Comparison of ENCODE assay signal across 10 cellular contexts in genomic region chr14:53979747-53980642, GRCh38. TPM values are rescaled to one million over a fixed set of nuclear protein-coding genes. Genes with fewer than 3 reads are reported as not detected.
DNase-seq lines count a peak whose midpoint lies in the region; ATAC-seq and TF ChIP-seq lines count a peak whose summit lies in the region.
"Had no signal": no experiment of that assay in that cellular context is flagged by ENCODE, and none has a peak within 500 bp of the region (broad histone marks: within the 10 kb centered on the region; RNA-seq: fewer than 3 reads in every experiment).

No MANE protein-coding gene starts in this region.

- H3K4me3 ChIP-seq in SJCRH30 (no peak overlapping the region), gastroesophageal sphincter (no peak overlapping the region), trophoblast cell (ENCODE audit: low read depth, low read length) (no peak overlapping the region)

- H3K18ac ChIP-seq in trophoblast cell (ENCODE audit: low read length): no peak overlapping the region

- DNase-seq in GM04503 (ENCODE audit: low read depth) (peak; percentile 77), SJCRH30 (peak; percentile 67 to 69), trophoblast cell (peak in 1 of 2 donors; percentile 17), NCI-H82 (lab: John Stamatoyannopoulos, UW) (no peak)
- DNase-seq: activated CD4-positive, alpha-beta T cell treated with anti-CD3 and anti-CD28 coated beads, Interleukin-2, amount 50 U/mL, for 48 hours; stimulated activated CD4-positive, alpha-beta T cell treated with anti-CD3 and anti-CD28 coated beads, Interleukin-12 subunit alpha, Interleukin-12 subunit beta, amount 100 ng/mL, for 4 hours had no signal

- no peaks in the 10 kb centered on the region for H3K36me3 ChIP-seq in SJCRH30
- H3K36me3 ChIP-seq in gastroesophageal sphincter: no peaks in the 10 kb centered on the region
- H3K36me3 ChIP-seq in trophoblast cell (ENCODE audit: control insufficient read depth in 1 of 2, insufficient read depth in 2 of 2, low read length in 2 of 2): no peaks in the 10 kb centered on the region

- no peak overlapping the region for H2AFZ ChIP-seq in trophoblast cell (ENCODE audit: insufficient read depth, low read length, poor library complexity)

- no peak overlapping the region for H3K14ac ChIP-seq in trophoblast cell (ENCODE audit: low read length)

- no peak overlapping the region for H2BK5ac ChIP-seq in trophoblast cell (ENCODE audit: low read depth, low read length, poor library complexity)

- no peak overlapping the region for H3K4me2 ChIP-seq in trophoblast cell (ENCODE audit: low read length)

- WGBS in gastroesophageal sphincter (ENCODE audit: low coverage in 1 of 2), 2 donors: 78 to 89% methylated on average over 6 to 7 of the region's 7 CpGs
- WGBS in trophoblast cell (ENCODE audit: extremely low coverage, insufficient coverage, insufficient read length): no CpG with 5 or more reads among the region's 7 CpGs

- no peak overlapping the region for H2BK12ac ChIP-seq in trophoblast cell (ENCODE audit: low read length)

- TF ChIP-seq POLR2A in gastroesophageal sphincter (IDR thresholded peaks at IDR 0.05): no peak

- no peak overlapping the region for H2BK120ac ChIP-seq in trophoblast cell (ENCODE audit: insufficient read depth, low read length, poor library complexity)

- no peak overlapping the region for H2AK5ac ChIP-seq in trophoblast cell (ENCODE audit: low read length)

- H3K27ac ChIP-seq in SJCRH30 (no peak overlapping the region), gastroesophageal sphincter (no peak overlapping the region), trophoblast cell (ENCODE audit: low read depth, low read length) (peak overlapping the region; percentile 25)

- H3K27me3 ChIP-seq in SJCRH30 (no peaks in the 10 kb centered on the region), gastroesophageal sphincter (no peaks in the 10 kb centered on the region), trophoblast cell (ENCODE audit: insufficient read depth, low read length) (no peaks in the 10 kb centered on the region)

- H3K9me3 ChIP-seq in SJCRH30 (replicated peaks): peaks cover 7% of the 10 kb centered on the region
- H3K9me3 ChIP-seq in gastroesophageal sphincter: peaks cover 0 to 8% (median 0%) of the 10 kb centered on the region in 3 donors
- H3K9me3 ChIP-seq in trophoblast cell (ENCODE audit: insufficient read depth, low read depth, low read length): peaks cover 2% of the 10 kb centered on the region

- ATAC-seq in gastroesophageal sphincter (peak; percentile 51), GM21717 (IDR thresholded peaks at IDR 0.05; ENCODE audit: unreplicated experiment) (no peak), HG03095 (IDR thresholded peaks at IDR 0.05; ENCODE audit: unreplicated experiment) (no peak), GM21825 (IDR thresholded peaks at IDR 0.05; ENCODE audit: unreplicated experiment) (no peak)

- no peaks in the 10 kb centered on the region for H3K79me2 ChIP-seq in trophoblast cell (ENCODE audit: control insufficient read depth, insufficient read depth, low read length, poor library complexity)

- H3K9ac ChIP-seq in trophoblast cell (ENCODE audit: low read length): no peak overlapping the region

- TF ChIP-seq EP300 in gastroesophageal sphincter (IDR thresholded peaks at IDR 0.05): no peak

- no peak overlapping the region for H4K91ac ChIP-seq in trophoblast cell (ENCODE audit: low read depth, low read length)

- no peak overlapping the region for H3K23ac ChIP-seq in trophoblast cell (ENCODE audit: low read length)

- H3K4me1 ChIP-seq in SJCRH30 (peaks cover 27% of the 10 kb centered on the region), gastroesophageal sphincter (no peaks in the 10 kb centered on the region), trophoblast cell (ENCODE audit: control insufficient read depth in 1 of 2, insufficient read depth in 2 of 2, low read length in 2 of 2) (peaks cover 4 to 13% of the 10 kb centered on the region in 2 experiments)

- TF ChIP-seq CTCF in gastroesophageal sphincter (IDR thresholded peaks at IDR 0.05): no peak

- no peak overlapping the region for H4K8ac ChIP-seq in trophoblast cell (ENCODE audit: low read depth, low read length)

- no peak overlapping the region for H3K4ac ChIP-seq in trophoblast cell (ENCODE audit: low read depth, low read length)

- peaks cover 2% of the 10 kb centered on the region for H3K79me1 ChIP-seq in trophoblast cell (ENCODE audit: low read length)

- no peak overlapping the region for H4K12ac ChIP-seq in trophoblast cell (ENCODE audit: low read depth, low read length)

RNA-seq across cellular contexts. Expression of gene BMP4, which starts 23.4 kb away (rescaled TPM):
- 42.5 and 42.9 TPM in 2 replicates for total RNA-seq in SJCRH30 (2014; rRNA removed; shearing (Covaris generic))
- 10 to 100 TPM; 11.3 to 81.2 (median 26.6) TPM for total RNA-seq in gastroesophageal sphincter
- polyA plus RNA-seq in trophoblast cell (2013): 16.6 and 17.9 TPM in 2 replicates
